In genomic region chr6:108165714-108166663, GRCh38 we compare ENCODE assay signal across 8 cellular contexts. TPM values are rescaled to one million over a fixed set of nuclear protein-coding genes. Genes with fewer than 3 reads are reported as not detected.
A peak's percentile ranks its signal among the peaks of the same experiment; 100 is the strongest.
DNase-seq lines count a peak whose midpoint lies in the region; ATAC-seq and TF ChIP-seq lines count a peak whose summit lies in the region.

NR2E1 (plus strand) TSS chr6:108166022; CDS start chr6:108166766, 744 bp downstream.

- H3K9me3 ChIP-seq in left ventricle myocardium inferior (replicated peaks) (no peaks in the 10 kb centered on the region), iPS-15b (ENCODE audit: control insufficient read depth, insufficient read depth, low read length) (no peaks in the 10 kb centered on the region), thoracic aorta (no peaks in the 10 kb centered on the region)

- peak within 1 kb of the TSS; percentile 31 for H3K4me3 Mint-ChIP-seq in activated CD4-positive, alpha-beta memory T cell treated with anti-CD3 and anti-CD28 coated beads, Interleukin-2, amount 10 ng/mL, durations not matched to agents 7 days and 5 days

- intact Hi-C loops in left ventricle myocardium inferior (cut with micrococcal nuclease) (no loop called here), left cardiac atrium (cut with DNase I) (no loop called here), posterior vena cava (cut with DNase I) (no loop called here)

- ATAC-seq in left cardiac atrium (no peak), thoracic aorta (ENCODE audit: insufficient number of reproducible peaks, low FRiP score, low read depth) (no peak), HG02610 (IDR thresholded peaks at IDR 0.05; ENCODE audit: unreplicated experiment) (no peak), GM19395 (IDR thresholded peaks at IDR 0.05; ENCODE audit: unreplicated experiment) (no peak)

- POLR2A ChIA-PET in activated CD4-positive, alpha-beta memory T cell treated with anti-CD3 and anti-CD28 coated beads, Interleukin-2, amount 10 ng/mL, durations not matched to agents 7 days and 5 days (lab: Charles Lee): interaction anchor here (1.0 kb wide), 1 partner anchor 10 kb away, joined by 3 read pairs; no protein-coding TSS in a partner anchor

- peaks cover 34% of the 10 kb centered on the region for H3K4me1 Mint-ChIP-seq in activated CD4-positive, alpha-beta memory T cell treated with anti-CD3 and anti-CD28 coated beads, Interleukin-2, amount 10 ng/mL, durations not matched to agents 7 days and 5 days

- peak within 1 kb of the TSS; percentile 44 for H3K27ac Mint-ChIP-seq in activated CD4-positive, alpha-beta memory T cell treated with anti-CD3 and anti-CD28 coated beads, Interleukin-2, amount 10 ng/mL, durations not matched to agents 7 days and 5 days

- DNase-seq in left ventricle myocardium inferior (no peak), left cardiac atrium (no peak), thoracic aorta (ENCODE audit: low spot score) (no peak), posterior vena cava (ENCODE audit: low spot score) (no peak)
- no peak for DNase-seq in activated CD4-positive, alpha-beta memory T cell treated with anti-CD3 and anti-CD28 coated beads, Interleukin-2, amount 10 ng/mL, durations not matched to agents 7 days and 5 days

- no peak within 1 kb of the TSS for H3K9ac ChIP-seq in iPS-15b (ENCODE audit: low read depth, low read length)

- H3K27me3 ChIP-seq in left ventricle myocardium inferior (ENCODE audit: low read depth): peaks cover 100% of the 10 kb centered on the region
- H3K27me3 ChIP-seq in iPS-15b (ENCODE audit: control insufficient read depth, insufficient read depth, low read length): peaks cover 100% of the 10 kb centered on the region
- peaks cover 42% of the 10 kb centered on the region for H3K27me3 ChIP-seq in thoracic aorta (replicated peaks; ENCODE audit: insufficient read depth)

- CTCF ChIA-PET in activated CD4-positive, alpha-beta memory T cell treated with anti-CD3 and anti-CD28 coated beads, Interleukin-2, amount 10 ng/mL, durations not matched to agents 7 days and 5 days (lab: Charles Lee): interaction anchor here (1.2 kb wide), 1 partner anchor 326 kb away, joined by 3 read pairs; no protein-coding TSS in a partner anchor

- H3K36me3 Mint-ChIP-seq in activated CD4-positive, alpha-beta memory T cell treated with anti-CD3 and anti-CD28 coated beads, Interleukin-2, amount 10 ng/mL, durations not matched to agents 7 days and 5 days (ENCODE audit: low read depth): peaks cover 7% of the 10 kb centered on the region

- peaks cover 92% of the 10 kb centered on the region for H3K27me3 Mint-ChIP-seq in activated CD4-positive, alpha-beta memory T cell treated with anti-CD3 and anti-CD28 coated beads, Interleukin-2, amount 10 ng/mL, durations not matched to agents 7 days and 5 days

- TF ChIP-seq CTCF in left ventricle myocardium inferior (IDR thresholded peaks at IDR 0.05; ENCODE audit: borderline replicate concordance) (no peak), thoracic aorta (IDR thresholded peaks at IDR 0.05) (no peak)

- H3K36me3 ChIP-seq in left ventricle myocardium inferior (no peaks in the 10 kb centered on the region), iPS-15b (ENCODE audit: control insufficient read depth, insufficient read depth, low read length) (no peaks in the 10 kb centered on the region), thoracic aorta (no peaks in the 10 kb centered on the region)

- no peaks in the 10 kb centered on the region for H3K9me3 Mint-ChIP-seq in activated CD4-positive, alpha-beta memory T cell treated with anti-CD3 and anti-CD28 coated beads, Interleukin-2, amount 10 ng/mL, durations not matched to agents 7 days and 5 days

- H3K4me3 ChIP-seq in left ventricle myocardium inferior (peak within 1 kb of the TSS; percentile 52), iPS-15b (ENCODE audit: low read depth, low read length) (peak within 1 kb of the TSS; percentile 48), thoracic aorta (peak within 1 kb of the TSS; percentile 49)

- peaks cover 74% of the 10 kb centered on the region for H3K4me1 ChIP-seq in left ventricle myocardium inferior
- peaks cover 14% of the 10 kb centered on the region for H3K4me1 ChIP-seq in iPS-15b (ENCODE audit: control insufficient read depth, insufficient read depth, low read length)
- H3K4me1 ChIP-seq in thoracic aorta (ENCODE audit: control insufficient read depth in 1 of 2, low read depth in 2 of 2): peaks cover 26 to 47% of the 10 kb centered on the region in 2 donors

- no peak within 1 kb of the TSS for H3K27ac ChIP-seq in left ventricle myocardium inferior (replicated peaks)
- no peak within 1 kb of the TSS for H3K27ac ChIP-seq in thoracic aorta

RNA-seq across cellular contexts. Expression of gene NR2E1, which starts in this region (rescaled TPM):
- total RNA-seq in left ventricle myocardium inferior (not detected), left cardiac atrium (not detected), thoracic aorta (not detected), posterior vena cava (not detected)
- not detected for total RNA-seq in activated CD4-positive, alpha-beta memory T cell treated with anti-CD3 and anti-CD28 coated beads, Interleukin-2, amount 10 ng/mL, durations not matched to agents 7 days and 5 days
